In genomic region chr9:89317282-89317681, GRCh38 we compare ENCODE assay signal across 1 cellular context.
TF ChIP-seq lines count a peak whose summit lies in the region.

No MANE protein-coding gene starts in this region.

TF ChIP-seq in GM23338, 12 proteins besides CTCF, POLR2A, EP300 and RAD21 (continued from another document):
- TF ChIP-seq ZNF462 (CRISPR knock-in tag; IDR thresholded peaks at IDR 0.05): no peak
